Comparison of ENCODE assay signal across 8 cellular contexts in genomic region chr12:115375188-115375991, GRCh38.
A peak's percentile ranks its signal among the peaks of the same experiment; 100 is the strongest.
DNase-seq lines count a peak whose midpoint lies in the region; ATAC-seq and TF ChIP-seq lines count a peak whose summit lies in the region.

No MANE protein-coding gene starts in this region.

- TF ChIP-seq CTCF in astrocyte of the spinal cord (IDR thresholded peaks at IDR 0.05; ENCODE audit: low read depth, low read length) (no peak), smooth muscle cell (IDR thresholded peaks at IDR 0.05; ENCODE audit: borderline replicate concordance, insufficient read depth, poor library complexity, severe bottlenecking) (no peak), progenitor cell of endocrine pancreas (IDR thresholded peaks at IDR 0.05; ENCODE audit: unreplicated experiment) (no peak)

- H3K4me1 Mint-ChIP-seq in progenitor cell of endocrine pancreas (ENCODE audit: low read depth) = peaks cover 14% of the 10 kb centered on the region

- ATAC-seq in GM21423 (IDR thresholded peaks at IDR 0.05; ENCODE audit: unreplicated experiment) (peak; percentile 96), HG03558 (IDR thresholded peaks at IDR 0.05; ENCODE audit: extremely low read depth, unreplicated experiment) (peak; percentile 94)

- in situ Hi-C loops in astrocyte of the spinal cord (cut with HindIII; ENCODE audit: low sequenced_read_pairs) (no loop called here), KBM-7 (cut with MboI; ENCODE audit: low pct_unique_long_range_greater_than_20kb, low sequenced_read_pairs) (no loop called here)

- H3K4me3 ChIP-seq in astrocyte of the spinal cord (ENCODE audit: low read depth, low read length) (no peak overlapping the region), smooth muscle cell (no peak overlapping the region)

- H3K9ac ChIP-seq in smooth muscle cell (ENCODE audit: low read depth) = peak overlapping the region; percentile 62

- H3K9me3 Mint-ChIP-seq in progenitor cell of endocrine pancreas (ENCODE audit: low read depth) = no peaks in the 10 kb centered on the region

- peaks cover 40% of the 10 kb centered on the region for H3K27me3 Mint-ChIP-seq in progenitor cell of endocrine pancreas

- peak overlapping the region; percentile 52 for H3K4me2 ChIP-seq in smooth muscle cell

- H3K9me3 ChIP-seq in smooth muscle cell (replicated peaks; ENCODE audit: low read depth) = no peaks in the 10 kb centered on the region

- no peak overlapping the region for H3K4me3 Mint-ChIP-seq in progenitor cell of endocrine pancreas (ENCODE audit: low read depth)

- no peak overlapping the region for H2AFZ ChIP-seq in smooth muscle cell (ENCODE audit: low read depth)

- H4K20me1 ChIP-seq in smooth muscle cell (ENCODE audit: low read depth) = no peaks in the 10 kb centered on the region

- H3K4me1 ChIP-seq in smooth muscle cell (ENCODE audit: low read depth) = peaks cover 8% of the 10 kb centered on the region

- 15% methylated on average over 12 of the region's 12 CpGs for WGBS in smooth muscle cell (ENCODE audit: low lambda C conversion rate)

- H3K27me3 ChIP-seq in smooth muscle cell (ENCODE audit: low read depth) = no peaks in the 10 kb centered on the region

- H3K36me3 ChIP-seq in smooth muscle cell (ENCODE audit: low read depth) = no peaks in the 10 kb centered on the region

- H3K79me2 ChIP-seq in smooth muscle cell (ENCODE audit: low read depth) = no peaks in the 10 kb centered on the region

- H3F3A ChIP-seq in smooth muscle cell (ENCODE audit: low read depth) = peaks cover 28% of the 10 kb centered on the region

- peak overlapping the region; percentile 92 for H3K27ac ChIP-seq in smooth muscle cell (ENCODE audit: low read depth)

- DNase-seq in ELF-1 (ENCODE audit: low read depth, low spot score) (peak; percentile 78), astrocyte of the spinal cord (ENCODE audit: low read depth, low spot score) (peak; percentile 82), smooth muscle cell (lab: John Stamatoyannopoulos, UW; ENCODE audit: unreplicated experiment) (no peak), KBM-7 (no peak), hypothalamus (lab: John Stamatoyannopoulos, UW) (no peak), progenitor cell of endocrine pancreas (ENCODE audit: low spot score, unreplicated experiment) (no peak)

- H3K36me3 Mint-ChIP-seq in progenitor cell of endocrine pancreas (ENCODE audit: insufficient read depth) = no peaks in the 10 kb centered on the region

- H3K27ac Mint-ChIP-seq in progenitor cell of endocrine pancreas = no peak overlapping the region

Comparison
In these comparisons a context has a peak if more than half of its experiments do, and no peak if none do; other contexts are left out.
1. DNase-seq: peak in ELF-1 (single experiment) and astrocyte of the spinal cord (single experiment); none in smooth muscle cell (single experiment), KBM-7 (single experiment), hypothalamus (0 of 51) and progenitor cell of endocrine pancreas (single experiment).